Comparison of ENCODE assay signal across 12 cellular contexts in the genomic region with DNA sequence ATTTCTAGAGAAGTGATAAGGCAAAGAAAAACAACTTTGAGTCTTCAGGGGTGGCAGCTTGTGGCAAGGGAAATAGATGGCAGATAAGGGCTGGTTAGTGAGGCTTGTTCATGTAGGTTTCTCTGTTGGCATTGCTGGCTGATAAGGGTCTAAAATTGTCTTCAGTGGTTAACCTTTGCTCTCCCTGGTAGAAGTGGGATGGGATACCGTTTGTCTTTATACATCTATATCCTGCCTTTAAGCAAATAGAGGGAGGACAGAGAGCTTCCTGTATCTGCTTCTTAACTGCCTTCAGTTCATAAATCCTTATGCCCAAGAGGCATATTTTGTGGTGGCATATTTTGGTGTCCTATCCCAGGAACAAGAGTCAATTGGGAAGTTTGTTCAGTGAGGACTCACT. TPM values are rescaled to one million over a fixed set of nuclear protein-coding genes. Genes with fewer than 3 reads are reported as not detected.
DNase-seq lines count a peak whose midpoint lies in the region; ATAC-seq, FAIRE-seq and TF ChIP-seq lines count a peak whose summit lies in the region.
"Had no signal": no experiment of that assay in that cellular context is flagged by ENCODE, and none has a peak within 500 bp of the region (broad histone marks: within the 10 kb centered on the region; RNA-seq: fewer than 3 reads in every experiment).

No MANE protein-coding gene starts in this region.

- no peak overlapping the region for H3K4me2 ChIP-seq in astrocyte (ENCODE audit: low read length)

- H3K27ac ChIP-seq in astrocyte (ENCODE audit: low read depth, low read length) = no peak overlapping the region
- H3K27ac ChIP-seq: sigmoid colon had no signal

- no peaks in the 10 kb centered on the region for H4K20me1 ChIP-seq in astrocyte (ENCODE audit: insufficient read depth, low read length)

- H3K36me3 Mint-ChIP-seq in activated CD4-positive, alpha-beta T cell treated with anti-CD3 and anti-CD28 coated beads, Interleukin-2, amount 10 ng/mL, durations not matched to agents 7 days and 5 days (ENCODE audit: low read depth) = no peaks in the 10 kb centered on the region
- peaks cover 51% of the 10 kb centered on the region for H3K36me3 Mint-ChIP-seq in astrocyte (ENCODE audit: low read depth, unreplicated experiment)
- peaks cover 49% of the 10 kb centered on the region for H3K36me3 Mint-ChIP-seq in osteocyte (ENCODE audit: unreplicated experiment)

- POLR2A ChIA-PET in activated CD4-positive, alpha-beta T cell treated with anti-CD3 and anti-CD28 coated beads, Interleukin-2, amount 10 ng/mL, durations not matched to agents 7 days and 5 days (lab: Charles Lee) = no interaction called here

- peaks cover 47% of the 10 kb centered on the region for H3K4me1 ChIP-seq in astrocyte (ENCODE audit: insufficient read depth, low read length)

- peak overlapping the region; percentile 51 for H3K27ac Mint-ChIP-seq in activated CD4-positive, alpha-beta T cell treated with anti-CD3 and anti-CD28 coated beads, Interleukin-2, amount 10 ng/mL, durations not matched to agents 7 days and 5 days
- H3K27ac Mint-ChIP-seq in astrocyte (ENCODE audit: unreplicated experiment) (peak overlapping the region; percentile 63), osteocyte (ENCODE audit: unreplicated experiment) (peak overlapping the region; percentile 99)
- H3K27ac Mint-ChIP-seq: activated CD4-positive, alpha-beta T cell treated with anti-CD3 and anti-CD28 coated beads for 36 hours had no signal

- TF ChIP-seq CTCF in astrocyte (IDR thresholded peaks at IDR 0.05; ENCODE audit: insufficient read depth, low read depth, low read length) (no peak), osteocyte (IDR thresholded peaks at IDR 0.05) (no peak)

- no peaks in the 10 kb centered on the region for H3K27me3 ChIP-seq in astrocyte (ENCODE audit: insufficient read depth, low read length)
- H3K27me3 ChIP-seq: sigmoid colon had no signal

- peaks cover 45% of the 10 kb centered on the region for H3K4me1 Mint-ChIP-seq in activated CD4-positive, alpha-beta T cell treated with anti-CD3 and anti-CD28 coated beads, Interleukin-2, amount 10 ng/mL, durations not matched to agents 7 days and 5 days
- H3K4me1 Mint-ChIP-seq in astrocyte (ENCODE audit: low read depth, unreplicated experiment) = peaks cover 65% of the 10 kb centered on the region
- H3K4me1 Mint-ChIP-seq in osteocyte (ENCODE audit: unreplicated experiment) = peaks cover 95% of the 10 kb centered on the region

- DNase-seq in activated CD4-positive, alpha-beta T cell treated with anti-CD3 and anti-CD28 coated beads, Interleukin-2, amount 10 ng/mL, durations not matched to agents 7 days and 5 days = peak; percentile 16
- DNase-seq in activated CD4-positive, alpha-beta T cell treated with anti-CD3 and anti-CD28 coated beads for 48 hours = no peak
- DNase-seq in NCI-H69 (lab: John Stamatoyannopoulos, UW) = peak; percentile 44
- DNase-seq in astrocyte (ENCODE audit: low read depth) = no peak
- no peak for DNase-seq in osteocyte (ENCODE audit: extremely low spot score, unreplicated experiment)
- DNase-seq in NCI-H226 = no peak
- DNase-seq: amniotic stem cell, NCI-H2081 treated with DMSO at 0.1 percent for 48 hours, sigmoid colon had no signal

- H3K4me3 ChIP-seq in astrocyte (ENCODE audit: insufficient read depth, low read depth, low read length) = no peak overlapping the region
- H3K4me3 ChIP-seq: sigmoid colon had no signal

- H3K79me2 ChIP-seq in astrocyte (ENCODE audit: insufficient read depth, low read length) = no peaks in the 10 kb centered on the region

- peaks cover 10% of the 10 kb centered on the region for H3K36me3 ChIP-seq in astrocyte (ENCODE audit: insufficient read depth, low read length)
- H3K36me3 ChIP-seq: sigmoid colon had no signal

- ATAC-seq in GM18870 (IDR thresholded peaks at IDR 0.05; ENCODE audit: unreplicated experiment) (no peak), GM21737 (IDR thresholded peaks at IDR 0.05; ENCODE audit: unreplicated experiment) (no peak)

- H3K9ac ChIP-seq in astrocyte (ENCODE audit: low read length) = no peak overlapping the region

- H3K27me3 Mint-ChIP-seq in activated CD4-positive, alpha-beta T cell treated with anti-CD3 and anti-CD28 coated beads, Interleukin-2, amount 10 ng/mL, durations not matched to agents 7 days and 5 days = no peaks in the 10 kb centered on the region
- no peaks in the 10 kb centered on the region for H3K27me3 Mint-ChIP-seq in astrocyte (ENCODE audit: low read depth, unreplicated experiment)
- no peaks in the 10 kb centered on the region for H3K27me3 Mint-ChIP-seq in osteocyte (ENCODE audit: unreplicated experiment)
- H3K27me3 Mint-ChIP-seq: activated CD4-positive, alpha-beta T cell treated with anti-CD3 and anti-CD28 coated beads for 36 hours had no signal

- H3K4me3 Mint-ChIP-seq in activated CD4-positive, alpha-beta T cell treated with anti-CD3 and anti-CD28 coated beads, Interleukin-2, amount 10 ng/mL, durations not matched to agents 7 days and 5 days = no peak overlapping the region
- H3K4me3 Mint-ChIP-seq in astrocyte (ENCODE audit: unreplicated experiment) (no peak overlapping the region), osteocyte (ENCODE audit: unreplicated experiment) (no peak overlapping the region)
- H3K4me3 Mint-ChIP-seq: activated CD4-positive, alpha-beta T cell treated with anti-CD3 and anti-CD28 coated beads for 36 hours had no signal

- H2AFZ ChIP-seq in astrocyte (ENCODE audit: low read depth, low read length) = no peak overlapping the region

- CTCF ChIA-PET in activated CD4-positive, alpha-beta T cell treated with anti-CD3 and anti-CD28 coated beads, Interleukin-2, amount 10 ng/mL, durations not matched to agents 7 days and 5 days (lab: Charles Lee) = interaction anchor here (1.1 to 1.9 kb wide), 3 partner anchors 9 to 100 kb away, joined by 4 to 6 read pairs (median 5); no protein-coding TSS in a partner anchor

- no peaks in the 10 kb centered on the region for H3K9me3 Mint-ChIP-seq in activated CD4-positive, alpha-beta T cell treated with anti-CD3 and anti-CD28 coated beads, Interleukin-2, amount 10 ng/mL, durations not matched to agents 7 days and 5 days
- H3K9me3 Mint-ChIP-seq in astrocyte (ENCODE audit: unreplicated experiment) = no peaks in the 10 kb centered on the region
- no peaks in the 10 kb centered on the region for H3K9me3 Mint-ChIP-seq in osteocyte (ENCODE audit: unreplicated experiment)

- FAIRE-seq in astrocyte (lab: Jason Lieb, UNC) = peak; percentile 32

- no peaks in the 10 kb centered on the region for H3K9me3 ChIP-seq in astrocyte (ENCODE audit: insufficient read depth, low read depth, low read length)
- H3K9me3 ChIP-seq: sigmoid colon had no signal

RNA-seq across cellular contexts. Expression of a gene that starts 57.1 kb away (rescaled TPM):
- total RNA-seq in activated CD4-positive, alpha-beta T cell treated with anti-CD3 and anti-CD28 coated beads, Interleukin-2, amount 10 ng/mL, durations not matched to agents 7 days and 5 days = 10 to 100 TPM; 13.5 to 15.0 TPM
- total RNA-seq in astrocyte (17.8 and 19.4 TPM in 2 replicates), osteocyte (13.9 and 15.0 TPM in 2 replicates)

Comparison
In these comparisons a context has a peak if more than half of its experiments do, and no peak if none do; other contexts are left out.
1. DNase-seq: peak in activated CD4-positive, alpha-beta T cell treated with anti-CD3 and anti-CD28 coated beads, Interleukin-2, amount 10 ng/mL, durations not matched to agents 7 days and 5 days (single experiment) and NCI-H69 (single experiment); none in activated CD4-positive, alpha-beta T cell treated with anti-CD3 and anti-CD28 coated beads for 48 hours (single experiment), astrocyte (single experiment), osteocyte (single experiment) and NCI-H226 (single experiment).
2. Peak in every context shown above with its lines, with median percentiles within 50 percentile points of each other: H3K27ac Mint-ChIP-seq.